ENCODE assay signal across 18 cellular contexts in genomic region chr11:59923813-59924212, GRCh38. TPM values are rescaled to one million over a fixed set of nuclear protein-coding genes. Genes with fewer than 3 reads are reported as not detected.
DNase-seq lines count a peak whose midpoint lies in the region; ATAC-seq and TF ChIP-seq lines count a peak whose summit lies in the region.
"Had no signal": no experiment of that assay in that cellular context is flagged by ENCODE, and none has a peak within 500 bp of the region (broad histone marks: within the 10 kb centered on the region; RNA-seq: fewer than 3 reads in every experiment).

No MANE protein-coding gene starts in this region.

- no peak for TF ChIP-seq CTCF in astrocyte of the spinal cord (IDR thresholded peaks at IDR 0.05; ENCODE audit: low read depth, low read length)

- in situ Hi-C loops in astrocyte of the spinal cord (cut with HindIII; ENCODE audit: low sequenced_read_pairs): no loop called here

- no peak overlapping the region for H3K4me3 Mint-ChIP-seq in activated naive CD8-positive, alpha-beta T cell treated with anti-CD3 and anti-CD28 coated beads, Interleukin-2, amount 50 U/mL, for 24 hours
- no peak overlapping the region for H3K4me3 Mint-ChIP-seq in activated naive CD8-positive, alpha-beta T cell treated with anti-CD3 and anti-CD28 coated beads for 36 hours
- H3K4me3 Mint-ChIP-seq: HFFc6 had no signal

- no peak overlapping the region for H3K27ac Mint-ChIP-seq in activated naive CD8-positive, alpha-beta T cell treated with anti-CD3 and anti-CD28 coated beads, Interleukin-2, amount 50 U/mL, for 24 hours
- no peak overlapping the region for H3K27ac Mint-ChIP-seq in activated naive CD8-positive, alpha-beta T cell treated with anti-CD3 and anti-CD28 coated beads for 36 hours
- H3K27ac Mint-ChIP-seq: HFFc6 had no signal

- peaks cover 12% of the 10 kb centered on the region for H3K36me3 Mint-ChIP-seq in activated naive CD8-positive, alpha-beta T cell treated with anti-CD3 and anti-CD28 coated beads, Interleukin-2, amount 50 U/mL, for 24 hours (ENCODE audit: low read depth)
- H3K36me3 Mint-ChIP-seq in activated naive CD8-positive, alpha-beta T cell treated with anti-CD3 and anti-CD28 coated beads for 36 hours: peaks cover 4% of the 10 kb centered on the region

- peak; percentile 6 for DNase-seq in activated naive CD8-positive, alpha-beta T cell treated with anti-CD3 and anti-CD28 coated beads, Interleukin-2, amount 50 U/mL, for 24 hours
- DNase-seq in activated naive CD8-positive, alpha-beta T cell treated with anti-CD3 and anti-CD28 coated beads for 36 hours: no peak
- DNase-seq in astrocyte of the spinal cord (ENCODE audit: low read depth, low spot score): peak; percentile 12
- DNase-seq in foreskin melanocyte: peak; percentile 18
- DNase-seq in activated CD4-positive, CD25-positive, alpha-beta regulatory T cell (lab: John Stamatoyannopoulos, UW): no peak
- no peak for DNase-seq in AG08396 (ENCODE audit: low spot score)
- no peak for DNase-seq in HCEC 1CT
- DNase-seq: DMS153, GOT3, HFFc6, KBM-7, NCI-H1105, NCI-H187, NCI-H69, PC-9 had no signal

- no peak overlapping the region for H3K4me3 ChIP-seq in astrocyte of the spinal cord (ENCODE audit: low read depth, low read length)
- H3K4me3 ChIP-seq: PC-9 had no signal

- no peak for ATAC-seq in activated naive CD8-positive, alpha-beta T cell treated with anti-CD3 and anti-CD28 coated beads, Interleukin-2, amount 50 U/mL, for 24 hours
- ATAC-seq in GM21423 (IDR thresholded peaks at IDR 0.05; ENCODE audit: unreplicated experiment): no peak

- peaks cover 50% of the 10 kb centered on the region for H3K9me3 Mint-ChIP-seq in activated naive CD8-positive, alpha-beta T cell treated with anti-CD3 and anti-CD28 coated beads, Interleukin-2, amount 50 U/mL, for 24 hours
- H3K9me3 Mint-ChIP-seq in activated naive CD8-positive, alpha-beta T cell treated with anti-CD3 and anti-CD28 coated beads for 36 hours: peaks cover 40% of the 10 kb centered on the region

- no peaks in the 10 kb centered on the region for H3K4me1 Mint-ChIP-seq in activated naive CD8-positive, alpha-beta T cell treated with anti-CD3 and anti-CD28 coated beads, Interleukin-2, amount 50 U/mL, for 24 hours
- H3K4me1 Mint-ChIP-seq in activated naive CD8-positive, alpha-beta T cell treated with anti-CD3 and anti-CD28 coated beads for 36 hours: no peaks in the 10 kb centered on the region

- no peaks in the 10 kb centered on the region for H3K27me3 Mint-ChIP-seq in activated naive CD8-positive, alpha-beta T cell treated with anti-CD3 and anti-CD28 coated beads, Interleukin-2, amount 50 U/mL, for 24 hours
- H3K27me3 Mint-ChIP-seq in activated naive CD8-positive, alpha-beta T cell treated with anti-CD3 and anti-CD28 coated beads for 36 hours: no peaks in the 10 kb centered on the region

RNA-seq across cellular contexts. Expression of gene OOSP1, which starts 14.4 kb away (rescaled TPM):
- total RNA-seq in activated naive CD8-positive, alpha-beta T cell treated with anti-CD3 and anti-CD28 coated beads for 36 hours: not detected
- total RNA-seq: G401, HFFc6, M059J, PC-9 had no signal

RNA-seq across cellular contexts. Expression of gene OOSP4A, which starts 40.0 kb away (rescaled TPM):
- total RNA-seq in activated naive CD8-positive, alpha-beta T cell treated with anti-CD3 and anti-CD28 coated beads for 36 hours: not detected
- total RNA-seq: G401, HFFc6, M059J, PC-9 had no signal

RNA-seq across cellular contexts. Expression of gene OOSP3, which starts 45.2 kb away (rescaled TPM):
- not detected for total RNA-seq in activated naive CD8-positive, alpha-beta T cell treated with anti-CD3 and anti-CD28 coated beads for 36 hours
- total RNA-seq: G401, HFFc6, M059J, PC-9 had no signal

RNA-seq across cellular contexts. Expression of gene TCN1, which starts 57.5 kb away (rescaled TPM):
- total RNA-seq in activated naive CD8-positive, alpha-beta T cell treated with anti-CD3 and anti-CD28 coated beads for 36 hours: not detected
- total RNA-seq: G401, HFFc6 had no signal

Comparison
In these comparisons a context has a peak if more than half of its experiments do, and no peak if none do; other contexts are left out.
1. DNase-seq: peak in activated naive CD8-positive, alpha-beta T cell treated with anti-CD3 and anti-CD28 coated beads, Interleukin-2, amount 50 U/mL, for 24 hours (single experiment), astrocyte of the spinal cord (single experiment) and foreskin melanocyte (single experiment); none in activated naive CD8-positive, alpha-beta T cell treated with anti-CD3 and anti-CD28 coated beads for 36 hours (single experiment), activated CD4-positive, CD25-positive, alpha-beta regulatory T cell (0 of 4), AG08396 (single experiment) and HCEC 1CT (single experiment).